2 cellular contexts compared by ENCODE assay signal in genomic region chr15:36498922-36499321, GRCh38.
A peak's percentile ranks its signal among the peaks of the same experiment; 100 is the strongest.
TF ChIP-seq lines count a peak whose summit lies in the region.

No MANE protein-coding gene starts in this region.

TF ChIP-seq in A549, 52 proteins besides CTCF, POLR2A, EP300 and RAD21 (continued from another document):
- TF ChIP-seq, protein P1, sequence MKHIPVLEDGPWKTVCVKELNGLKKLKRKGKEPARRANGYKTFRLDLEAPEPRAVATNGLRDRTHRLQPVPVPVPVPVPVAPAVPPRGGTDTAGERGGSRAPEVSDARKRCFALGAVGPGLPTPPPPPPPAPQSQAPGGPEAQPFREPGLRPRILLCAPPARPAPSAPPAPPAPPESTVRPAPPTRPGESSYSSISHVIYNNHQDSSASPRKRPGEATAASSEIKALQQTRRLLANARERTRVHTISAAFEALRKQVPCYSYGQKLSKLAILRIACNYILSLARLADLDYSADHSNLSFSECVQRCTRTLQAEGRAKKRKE (CRISPR knock-in tag; IDR thresholded peaks at IDR 0.05; ENCODE audit: low read depth) = no peak

TF ChIP-seq in HEK293, 187 proteins besides CTCF, POLR2A, EP300 and RAD21 (continued from another document):
- TF ChIP-seq, protein P2, sequence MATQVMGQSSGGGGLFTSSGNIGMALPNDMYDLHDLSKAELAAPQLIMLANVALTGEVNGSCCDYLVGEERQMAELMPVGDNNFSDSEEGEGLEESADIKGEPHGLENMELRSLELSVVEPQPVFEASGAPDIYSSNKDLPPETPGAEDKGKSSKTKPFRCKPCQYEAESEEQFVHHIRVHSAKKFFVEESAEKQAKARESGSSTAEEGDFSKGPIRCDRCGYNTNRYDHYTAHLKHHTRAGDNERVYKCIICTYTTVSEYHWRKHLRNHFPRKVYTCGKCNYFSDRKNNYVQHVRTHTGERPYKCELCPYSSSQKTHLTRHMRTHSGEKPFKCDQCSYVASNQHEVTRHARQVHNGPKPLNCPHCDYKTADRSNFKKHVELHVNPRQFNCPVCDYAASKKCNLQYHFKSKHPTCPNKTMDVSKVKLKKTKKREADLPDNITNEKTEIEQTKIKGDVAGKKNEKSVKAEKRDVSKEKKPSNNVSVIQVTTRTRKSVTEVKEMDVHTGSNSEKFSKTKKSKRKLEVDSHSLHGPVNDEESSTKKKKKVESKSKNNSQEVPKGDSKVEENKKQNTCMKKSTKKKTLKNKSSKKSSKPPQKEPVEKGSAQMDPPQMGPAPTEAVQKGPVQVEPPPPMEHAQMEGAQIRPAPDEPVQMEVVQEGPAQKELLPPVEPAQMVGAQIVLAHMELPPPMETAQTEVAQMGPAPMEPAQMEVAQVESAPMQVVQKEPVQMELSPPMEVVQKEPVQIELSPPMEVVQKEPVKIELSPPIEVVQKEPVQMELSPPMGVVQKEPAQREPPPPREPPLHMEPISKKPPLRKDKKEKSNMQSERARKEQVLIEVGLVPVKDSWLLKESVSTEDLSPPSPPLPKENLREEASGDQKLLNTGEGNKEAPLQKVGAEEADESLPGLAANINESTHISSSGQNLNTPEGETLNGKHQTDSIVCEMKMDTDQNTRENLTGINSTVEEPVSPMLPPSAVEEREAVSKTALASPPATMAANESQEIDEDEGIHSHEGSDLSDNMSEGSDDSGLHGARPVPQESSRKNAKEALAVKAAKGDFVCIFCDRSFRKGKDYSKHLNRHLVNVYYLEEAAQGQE (tag by site-specific recombination; IDR thresholded peaks at IDR 0.05) = no peak
- TF ChIP-seq ZBTB44 (tag by site-specific recombination; IDR thresholded peaks at IDR 0.05) (no peak), ZNF335 (tag by site-specific recombination; conservative IDR thresholded peaks at IDR 0.05) (peak; percentile 6; the same call in 1 of the 2 replicates), ZSCAN23 (tag by site-specific recombination; IDR thresholded peaks at IDR 0.05) (no peak), ZNF366 (tag by site-specific recombination; conservative IDR thresholded peaks at IDR 0.05) (no peak)
